10 cellular contexts compared by ENCODE assay signal in genomic region chr2:218387369-218388194, GRCh38. TPM values are rescaled to one million over a fixed set of nuclear protein-coding genes. Genes with fewer than 3 reads are reported as not detected.
DNase-seq lines count a peak whose midpoint lies in the region; ATAC-seq, FAIRE-seq and TF ChIP-seq lines count a peak whose summit lies in the region.
"Had no signal": no experiment of that assay in that cellular context is flagged by ENCODE, and none has a peak within 500 bp of the region (broad histone marks: within the 10 kb centered on the region; RNA-seq: fewer than 3 reads in every experiment).

No MANE protein-coding gene starts in this region.

- peak overlapping the region; percentile 21 for H3K4me3 Mint-ChIP-seq in chondrocyte (ENCODE audit: unreplicated experiment)

- H3K9me3 ChIP-seq in left lung (no peaks in the 10 kb centered on the region), thymus (ENCODE audit: control insufficient read depth) (no peaks in the 10 kb centered on the region)

- TF ChIP-seq CTCF in chondrocyte (IDR thresholded peaks at IDR 0.05), result no peak
- no peak for TF ChIP-seq CTCF in left lung (IDR thresholded peaks at IDR 0.05)

- H3K27ac Mint-ChIP-seq in chondrocyte (ENCODE audit: unreplicated experiment), result no peak overlapping the region

- 30% methylated on average over 38 of the region's 38 CpGs for WGBS in thymus

- H3K27me3 ChIP-seq in left lung (no peaks in the 10 kb centered on the region), thymus (ENCODE audit: control insufficient read depth, insufficient read depth) (no peaks in the 10 kb centered on the region)

- H3K27me3 Mint-ChIP-seq in chondrocyte (ENCODE audit: low read depth), result peaks cover 2% of the 10 kb centered on the region

- intact Hi-C loops in left lung (cut with DNase I), result no loop called here

- peaks cover 5% of the 10 kb centered on the region for H3K4me1 Mint-ChIP-seq in chondrocyte (ENCODE audit: low read depth)

- peak overlapping the region; percentile 73 to 77 for H3K27ac ChIP-seq in left lung
- no peak overlapping the region for H3K27ac ChIP-seq in thymus (ENCODE audit: low read depth)
- H3K27ac ChIP-seq: KMS-11 had no signal

- peak; percentile 32 for DNase-seq in GM03348 (ENCODE audit: low spot score)
- DNase-seq in NCI-H345 (lab: John Stamatoyannopoulos, UW), result peak; percentile 81
- no peak for DNase-seq in chondrocyte (ENCODE audit: low spot score)
- DNase-seq in left lung, result peak; percentile 75 to 91
- DNase-seq in RCC 7860 (ENCODE audit: low spot score), result no peak

- H3K36me3 ChIP-seq in left lung, result peaks cover 0 to 80% of the 10 kb centered on the region in 2 donors
- no peaks in the 10 kb centered on the region for H3K36me3 ChIP-seq in thymus (ENCODE audit: control insufficient read depth, insufficient read depth)

- H3K4me3 ChIP-seq in left lung (peak overlapping the region; percentile 28 to 55), thymus (ENCODE audit: low read length) (peak overlapping the region; percentile 13)

- no peaks in the 10 kb centered on the region for H3K9me3 Mint-ChIP-seq in chondrocyte (ENCODE audit: low read depth)

- ATAC-seq in left lung (peak; percentile 91), HG02852 (IDR thresholded peaks at IDR 0.05; ENCODE audit: unreplicated experiment) (no peak), GM21619 (IDR thresholded peaks at IDR 0.05; ENCODE audit: unreplicated experiment) (no peak)

- H3K4me1 ChIP-seq in left lung, result peaks cover 0 to 75% of the 10 kb centered on the region in 2 donors
- peaks cover 2% of the 10 kb centered on the region for H3K4me1 ChIP-seq in thymus (ENCODE audit: control insufficient read depth, insufficient read depth, low read length)

- FAIRE-seq in RCC 7860 (lab: Jason Lieb, UNC), result no peak

- H3K36me3 Mint-ChIP-seq in chondrocyte (ENCODE audit: low read depth), result no peaks in the 10 kb centered on the region

RNA-seq across cellular contexts. Expression of gene SLC11A1, which starts 5.5 kb away (rescaled TPM):
- 0.08 to 0.15 TPM (median 0.10 TPM) in 3 replicates for total RNA-seq in chondrocyte
- 100 to 1,000 TPM in 1 of 2 donors, 10 to 100 TPM in 1; 98.2 to 194 TPM for total RNA-seq in left lung
- polyA plus RNA-seq in thymus, result 25.2 TPM

RNA-seq across cellular contexts. Expression of gene CTDSP1, which starts 12.1 kb away (rescaled TPM):
- total RNA-seq in chondrocyte (85.0 to 97.8 TPM (median 95.3 TPM) in 3 replicates), left lung (100 to 1,000 TPM; 122 to 147 TPM)
- polyA plus RNA-seq in thymus, result 91.9 TPM

RNA-seq across cellular contexts. Expression of gene CATIP, which starts 30.9 kb away (rescaled TPM):
- not detected in 3 replicates for total RNA-seq in chondrocyte
- 1 to 10 TPM in 1 of 2 donors, under 1 TPM in 1; 0.55 to 3.3 TPM for total RNA-seq in left lung
- 0.52 TPM for polyA plus RNA-seq in thymus
- total RNA-seq: myocyte had no signal

RNA-seq across cellular contexts. Expression of gene VIL1, which starts 31.3 kb away (rescaled TPM):
- total RNA-seq in chondrocyte (not detected in 3 replicates), left lung (under 1 TPM in 1 of 2 donors, not detected in 1; 0.29 TPM)
- polyA plus RNA-seq in thymus, result 0.16 TPM
- total RNA-seq: myocyte had no signal

Comparison
In these comparisons a context has a peak if more than half of its experiments do, and no peak if none do; other contexts are left out.
1. DNase-seq: peak in GM03348 (single experiment), NCI-H345 (single experiment) and left lung (2 of 2); none in chondrocyte (single experiment) and RCC 7860 (single experiment).
2. RNA of gene SLC11A1, which starts 5.5 kb away (total RNA-seq): 98.2 to 194 TPM in left lung; 0.08 to 0.15 TPM in chondrocyte; every median in the first group is over 10 times any median in the second.